In the genomic region with DNA sequence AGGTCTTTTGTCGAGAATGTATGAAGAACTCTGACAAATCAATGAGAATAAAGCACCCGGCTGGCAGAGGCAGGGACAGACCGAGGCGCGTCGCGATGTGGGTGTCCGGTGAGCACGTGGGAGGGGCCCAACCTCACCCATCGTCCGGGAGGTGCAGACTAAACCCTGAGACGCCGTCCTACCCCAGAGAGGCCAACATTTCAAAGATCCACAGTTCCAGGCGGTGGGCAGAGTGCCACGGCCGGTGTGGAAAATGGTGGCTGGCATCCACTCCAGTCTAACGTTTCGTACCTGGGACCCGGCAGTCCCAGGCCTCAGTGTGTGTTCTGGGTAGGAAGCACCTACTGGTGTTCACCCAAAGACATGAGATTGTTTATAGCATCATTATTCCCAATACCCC, we compare ENCODE assay signal across 8 cellular contexts. TPM values are rescaled to one million over a fixed set of nuclear protein-coding genes. Genes with fewer than 3 reads are reported as not detected.
DNase-seq lines count a peak whose midpoint lies in the region; ATAC-seq, FAIRE-seq and TF ChIP-seq lines count a peak whose summit lies in the region.
"Not testable (repeated sequence)": the region's sequence is repeated elsewhere in the genome, so short reads cannot be mapped to it uniquely, and the experiment has no call there.

No MANE protein-coding gene starts in this region.

- peak; percentile 37 for FAIRE-seq in urothelium cell line (lab: Jason Lieb, UNC)

- TF ChIP-seq EP300 in ovary (IDR thresholded peaks at IDR 0.05), result not testable (repeated sequence)

- not testable (repeated sequence) for H3K9me2 ChIP-seq in HCT116 (ENCODE audit: insufficient read depth)

- not testable (repeated sequence) for H2AFZ ChIP-seq in HCT116 (ENCODE audit: low read depth, low read length, poor library complexity, severe bottlenecking)

- intact Hi-C loops in HCT116 (cut with micrococcal nuclease); Right ventricle myocardium inferior (cut with DNase I); right lobe of liver (cut with DNase I); spleen (cut with DNase I; ENCODE audit: low total_unique reads): not testable (repeated sequence)
- intact Hi-C loops in ovary (cut with DNase I), result loop anchor here in 2 of 4 donors (2.0 to 5.0 kb wide), 2 partner anchors 46 to 59 kb away; no protein-coding TSS in a partner anchor

- not testable (repeated sequence) for DNase-seq in HCT116 (ENCODE audit: low read depth, low spot score); SJSA1 (ENCODE audit: low read depth in 1 of 2, low spot score in 2 of 2); right lobe of liver; spleen; urothelium cell line (ENCODE audit: low spot score)
- DNase-seq in Right ventricle myocardium inferior (ENCODE audit: missing footprints) (peak; percentile 43), ovary (peak in 3 of 5 donors; percentile 54 to 64 (median 54))

- 84% methylated on average over 9 of the region's 19 CpGs for WGBS in right lobe of liver (ENCODE audit: insufficient coverage, low coverage, low lambda C conversion rate, missing lambda C conversion rate)
- WGBS in ovary, 3 donors, result 94 to 96% (median 96%) methylated on average over 19 of the region's 19 CpGs
- WGBS in spleen, 5 donors, result 89 to 96% (median 94%) methylated on average over 19 of the region's 19 CpGs

- H3K4me1 ChIP-seq in HCT116 (ENCODE audit: control insufficient read depth in 1 of 2, insufficient read depth in 2 of 2, low read length in 2 of 2), result peaks cover 44 to 74% of the 10 kb centered on the region in 2 experiments
- peaks cover 64% of the 10 kb centered on the region for H3K4me1 ChIP-seq in SJSA1 (replicated peaks)
- H3K4me1 ChIP-seq in right lobe of liver, result not testable (repeated sequence)
- H3K4me1 ChIP-seq in ovary (ENCODE audit: insufficient read depth), result peaks cover 32% of the 10 kb centered on the region
- H3K4me1 ChIP-seq in spleen, result peaks cover 0 to 49% (median 24%) of the 10 kb centered on the region in 6 donors

- H3K79me2 ChIP-seq in HCT116 (ENCODE audit: insufficient read depth, low read length), result not testable (repeated sequence)

- RAD21 ChIA-PET in HCT116 (lab: Charles Lee; ENCODE audit: low non-redundant PET in 1 of 2, low total read pairs in 2 of 2, uncharacterized antibody in 2 of 2, unreplicated experiment in 2 of 2), result not testable (repeated sequence)

- not testable (repeated sequence) for TF ChIP-seq POLR2A in HCT116 (IDR thresholded peaks at IDR 0.05; ENCODE audit: borderline replicate concordance, extremely low read depth, insufficient read depth, insufficient read length); right lobe of liver (IDR thresholded peaks at IDR 0.05); ovary (IDR thresholded peaks at IDR 0.05); spleen (IDR thresholded peaks at IDR 0.05)

- H4K20me1 ChIP-seq in HCT116 (ENCODE audit: insufficient read depth), result not testable (repeated sequence)

- H3K27ac ChIP-seq in HCT116 (ENCODE audit: low read depth, low read length), result peak overlapping the region; percentile 99
- H3K27ac ChIP-seq in SJSA1, result peak overlapping the region; percentile 99
- H3K27ac ChIP-seq in cingulate gyrus (ENCODE audit: low read depth, low read length), result peak overlapping the region; percentile 85
- H3K27ac ChIP-seq in right lobe of liver, result peak overlapping the region; percentile 59 to 88 (median 69)
- H3K27ac ChIP-seq in ovary, result peak overlapping the region; percentile 77 to 97
- H3K27ac ChIP-seq in spleen, result peak overlapping the region; percentile 60 to 93 (median 86)

- TF ChIP-seq RAD21 in HCT116 (IDR thresholded peaks at IDR 0.05; ENCODE audit: low read depth), result not testable (repeated sequence)

- CTCF ChIA-PET in HCT116 (lab: Charles Lee), result not testable (repeated sequence)

- ATAC-seq in HCT116, Right ventricle myocardium inferior, right lobe of liver: not testable (repeated sequence)

- H3K9ac ChIP-seq in HCT116 (ENCODE audit: low read length), result peak overlapping the region; percentile 73

- peak overlapping the region in 1 of 2 experiments; percentile 45; a peak in 1 of 4 replicates for H3K4me3 ChIP-seq in HCT116 (replicated peaks in 1 of 2; ENCODE audit: low read depth in 1 of 2, low read length in 2 of 2)
- not testable (repeated sequence) for H3K4me3 ChIP-seq in SJSA1, right lobe of liver, ovary, spleen

- not testable (repeated sequence) for H3K27me3 ChIP-seq in HCT116 (ENCODE audit: insufficient read depth, low read length); SJSA1 (replicated peaks); right lobe of liver; ovary
- H3K27me3 ChIP-seq in spleen (replicated peaks in 1 of 7), result peaks cover 0 to 11% (median 0%) of the 10 kb centered on the region in 7 donors

- not testable (repeated sequence) for H3K36me3 ChIP-seq in HCT116 (ENCODE audit: control insufficient read depth in 1 of 2, insufficient read depth in 2 of 2, low read length in 2 of 2); SJSA1; right lobe of liver; ovary; spleen

- peak overlapping the region; percentile 83 for H3K4me2 ChIP-seq in HCT116 (ENCODE audit: low read length)

- not testable (repeated sequence) for BruUV-seq in HCT116 (replicated peaks; lab: Mats Ljungman, UMichigan)

- TF ChIP-seq CTCF in HCT116 (IDR thresholded peaks at IDR 0.05 in 2 of 3, conservative IDR thresholded peaks at IDR 0.05 in 1 of 3; ENCODE audit: borderline replicate concordance in 1 of 3, insufficient read depth in 1 of 3, low read depth in 2 of 3, low read length in 2 of 3); right lobe of liver (IDR thresholded peaks at IDR 0.05); ovary (IDR thresholded peaks at IDR 0.05); spleen (IDR thresholded peaks at IDR 0.05 in 8 of 11, conservative IDR thresholded peaks at IDR 0.05 in 3 of 11): not testable (repeated sequence)

- POLR2A ChIA-PET in HCT116 (lab: Charles Lee), result not testable (repeated sequence)

- not testable (repeated sequence) for H3K9me3 ChIP-seq in HCT116 (ENCODE audit: control insufficient read depth in 1 of 2, insufficient read depth in 1 of 2, low read depth in 1 of 2, low read length in 2 of 2); SJSA1 (replicated peaks); right lobe of liver; ovary; spleen

RNA-seq across cellular contexts. Expression of a gene that starts 41.7 kb away (rescaled TPM):
- 59.5 TPM for total RNA-seq in HCT116 (2021; ENCODE audit: unreplicated experiment)
- polyA plus RNA-seq in HCT116 (2012), result 57.0 and 60.3 TPM in 2 replicates
- 55.9 TPM in 2 replicates for total RNA-seq in SJSA1 (2014; rRNA removed; shearing (Covaris generic))
- total RNA-seq in Right ventricle myocardium inferior, result 51.6 TPM
- total RNA-seq in right lobe of liver, result 100 to 1,000 TPM; 261 to 487 (median 297) TPM
- total RNA-seq in ovary, result 100 to 1,000 TPM; 141 to 353 (median 270) TPM
- 100 to 1,000 TPM in 1 of 2 donors, 10 to 100 TPM in 1; 11.1 to 201 TPM for polyA plus RNA-seq in ovary
- total RNA-seq in spleen, result 100 to 1,000 TPM in 3 of 7 donors, 10 to 100 TPM in 4; 71.8 to 208 (median 99.6) TPM
- polyA plus RNA-seq in spleen, result 10 to 100 TPM; 35.0 to 66.9 (median 60.0) TPM
